14 cellular contexts compared by ENCODE assay signal in the genomic region with DNA sequence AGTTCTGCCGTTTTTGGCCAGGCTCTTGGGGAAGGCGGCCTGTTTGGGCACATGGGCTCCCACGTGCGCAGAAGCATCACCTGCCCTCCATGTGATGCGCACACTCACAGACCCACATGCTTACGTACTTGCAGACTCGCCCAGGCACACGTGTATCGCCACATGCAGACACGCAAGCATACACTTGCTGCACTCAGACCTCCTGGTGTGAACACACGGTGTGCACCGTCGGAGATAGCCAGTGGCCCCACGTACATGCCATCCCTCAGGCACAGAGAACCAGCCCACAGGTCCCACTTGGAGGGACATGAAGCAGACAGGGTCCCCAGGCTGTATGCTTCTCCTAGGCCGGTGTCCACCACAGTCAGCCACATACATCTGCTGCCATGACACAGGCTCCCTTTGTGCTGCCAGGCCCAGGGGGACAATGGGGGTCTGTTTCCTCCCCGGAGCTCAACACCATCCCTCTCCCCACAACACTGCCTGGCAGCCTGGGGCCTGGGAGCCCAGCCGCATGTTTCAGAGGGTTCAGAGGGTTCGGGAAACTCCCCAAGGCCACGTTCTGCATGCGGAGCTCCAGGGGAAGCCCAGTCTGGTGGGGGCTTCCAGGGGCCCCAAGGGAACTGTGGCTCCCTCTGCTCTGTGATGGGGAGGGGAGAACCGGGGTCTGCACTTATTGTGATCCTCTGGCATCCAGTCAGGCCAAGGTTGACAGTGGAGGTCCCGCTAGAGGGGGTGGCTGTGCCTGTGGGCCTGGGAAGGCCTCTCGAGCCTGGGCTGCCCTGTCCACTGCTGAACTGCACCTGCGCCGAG.
DNase-seq lines count a peak whose midpoint lies in the region; ATAC-seq and TF ChIP-seq lines count a peak whose summit lies in the region.
"Had no signal": no experiment of that assay in that cellular context is flagged by ENCODE, and none has a peak within 500 bp of the region (broad histone marks: within the 10 kb centered on the region; RNA-seq: fewer than 3 reads in every experiment).

No MANE protein-coding gene starts in this region.

- no peaks in the 10 kb centered on the region for H3K27me3 Mint-ChIP-seq in MCF 10A (ENCODE audit: insufficient read depth, unreplicated experiment)
- H3K27me3 Mint-ChIP-seq: CD4-positive, alpha-beta T cell had no signal

- TF ChIP-seq CTCF in GM06990 (IDR thresholded peaks at IDR 0.05; ENCODE audit: insufficient read depth, low read length, poor library complexity, severe bottlenecking) (no peak), MCF 10A (IDR thresholded peaks at IDR 0.05; ENCODE audit: unreplicated experiment) (no peak), psoas muscle (IDR thresholded peaks at IDR 0.05) (no peak), lower lobe of right lung (IDR thresholded peaks at IDR 0.05) (no peak)

- ATAC-seq in psoas muscle (no peak), lower lobe of right lung (no peak)

- no peaks in the 10 kb centered on the region for H3K9me3 Mint-ChIP-seq in MCF 10A (ENCODE audit: unreplicated experiment)

- H3K9ac ChIP-seq in rectal smooth muscle tissue (ENCODE audit: low read length), result no peak overlapping the region
- H3K9ac ChIP-seq: parathyroid adenoma had no signal

- peak; percentile 56 for DNase-seq in GM06990 (ENCODE audit: extremely low read depth, insufficient read length)
- peak; percentile 74 for DNase-seq in NCI-H345 (lab: John Stamatoyannopoulos, UW)
- peak; percentile 98 for DNase-seq in globus pallidus (ENCODE audit: low spot score)
- DNase-seq in MCF 10A (ENCODE audit: unreplicated experiment), result no peak
- no peak for DNase-seq in activated effector memory CD4-positive, alpha-beta T cell treated with anti-CD3 and anti-CD28 coated beads, Interleukin-2, amount 50 U/mL, for 16 hours
- no peak for DNase-seq in psoas muscle
- DNase-seq in lower lobe of right lung, result no peak
- DNase-seq: activated CD8-positive, alpha-beta memory T cell treated with anti-CD3 and anti-CD28 coated beads for 24 hours; CD4-positive, alpha-beta T cell; immature natural killer cell; NCI-H524 treated with DMSO at 0.1 percent for 48 hours had no signal

- CTCF ChIA-PET in MCF 10A (lab: Yijun Ruan, JAX), result interaction anchor here (0.6 kb wide), 1 partner anchor 284 kb away, joined by 3 read pairs; no protein-coding TSS in a partner anchor

- H3K36me3 ChIP-seq in GM06990 (ENCODE audit: control insufficient read depth, insufficient read depth, low read length) (no peaks in the 10 kb centered on the region), rectal smooth muscle tissue (ENCODE audit: control insufficient read depth, insufficient read depth, low read length) (no peaks in the 10 kb centered on the region), psoas muscle (ENCODE audit: insufficient read depth in 1 of 2, low read depth in 1 of 2) (no peaks in the 10 kb centered on the region), lower lobe of right lung (no peaks in the 10 kb centered on the region)
- H3K36me3 ChIP-seq: adrenal gland had no signal

- intact Hi-C loops in MCF 10A (cut with micrococcal nuclease) (no loop called here), psoas muscle (cut with DNase I) (no loop called here), lower lobe of right lung (cut with DNase I) (no loop called here)

- POLR2A ChIA-PET in MCF 10A (lab: Yijun Ruan, JAX), result no interaction called here

- H3K36me3 Mint-ChIP-seq in MCF 10A (ENCODE audit: insufficient read depth, unreplicated experiment), result peaks cover 5% of the 10 kb centered on the region

- H3K4me3 Mint-ChIP-seq in MCF 10A (ENCODE audit: unreplicated experiment), result no peak overlapping the region
- H3K4me3 Mint-ChIP-seq: CD4-positive, alpha-beta T cell; immature natural killer cell had no signal

- H3K9me3 ChIP-seq in psoas muscle (peaks cover 5% of the 10 kb centered on the region), lower lobe of right lung (no peaks in the 10 kb centered on the region)
- H3K9me3 ChIP-seq: adrenal gland had no signal

- no peak overlapping the region for H3K4me3 ChIP-seq in GM06990 (replicated peaks; ENCODE audit: low read depth, low read length)
- peak overlapping the region; percentile 15 for H3K4me3 ChIP-seq in rectal smooth muscle tissue (ENCODE audit: low read length)
- H3K4me3 ChIP-seq in psoas muscle, result no peak overlapping the region
- no peak overlapping the region for H3K4me3 ChIP-seq in lower lobe of right lung
- H3K4me3 ChIP-seq: adrenal gland had no signal

- H3K27me3 ChIP-seq in GM06990 (replicated peaks; ENCODE audit: control insufficient read depth, insufficient read depth, low read length) (no peaks in the 10 kb centered on the region), rectal smooth muscle tissue (ENCODE audit: control insufficient read depth, insufficient read depth, low read length) (no peaks in the 10 kb centered on the region), psoas muscle (ENCODE audit: insufficient read depth in 3 of 3, low read length in 2 of 3) (no peaks in the 10 kb centered on the region), lower lobe of right lung (ENCODE audit: low read depth) (no peaks in the 10 kb centered on the region)
- H3K27me3 ChIP-seq: adrenal gland had no signal

- WGBS in psoas muscle, 3 donors, result 76 to 81% (median 79%) methylated on average over 24 of the region's 25 CpGs

- no peak overlapping the region for H3K27ac ChIP-seq in rectal smooth muscle tissue (ENCODE audit: low read depth, low read length)
- H3K27ac ChIP-seq in psoas muscle, result no peak overlapping the region
- H3K27ac ChIP-seq in lower lobe of right lung, result no peak overlapping the region
- H3K27ac ChIP-seq: adrenal gland, parathyroid adenoma had no signal

- BruUV-seq in MCF 10A (replicated peaks; lab: Mats Ljungman, UMichigan), result no TSS peak

- no peaks in the 10 kb centered on the region for H3K4me1 Mint-ChIP-seq in MCF 10A (ENCODE audit: insufficient read depth, unreplicated experiment)
- H3K4me1 Mint-ChIP-seq: immature natural killer cell had no signal

- no peaks in the 10 kb centered on the region for H3K4me1 ChIP-seq in rectal smooth muscle tissue (ENCODE audit: control insufficient read depth, insufficient read depth, low read length)
- no peaks in the 10 kb centered on the region for H3K4me1 ChIP-seq in psoas muscle
- peaks cover 5% of the 10 kb centered on the region for H3K4me1 ChIP-seq in lower lobe of right lung
- H3K4me1 ChIP-seq: adrenal gland, parathyroid adenoma had no signal

- H3K27ac Mint-ChIP-seq in MCF 10A (ENCODE audit: low read depth, unreplicated experiment), result no peak overlapping the region
- H3K27ac Mint-ChIP-seq: CD4-positive, alpha-beta T cell; immature natural killer cell had no signal

Comparison
In these comparisons a context has a peak if more than half of its experiments do, and no peak if none do; other contexts are left out.
1. DNase-seq: peak in GM06990 (single experiment), NCI-H345 (single experiment) and globus pallidus (single experiment); none in MCF 10A (single experiment), activated effector memory CD4-positive, alpha-beta T cell treated with anti-CD3 and anti-CD28 coated beads, Interleukin-2, amount 50 U/mL, for 16 hours (single experiment), psoas muscle (0 of 2) and lower lobe of right lung (single experiment).